ENCODE assay signal across 17 cellular contexts in genomic region chr21:42291003-42291750, GRCh38. TPM values are rescaled to one million over a fixed set of nuclear protein-coding genes. Genes with fewer than 3 reads are reported as not detected.
"Had no signal": no experiment of that assay in that cellular context is flagged by ENCODE, and none has a peak within 500 bp of the region (broad histone marks: within the 10 kb centered on the region; RNA-seq: fewer than 3 reads in every experiment).

No MANE protein-coding gene starts in this region.

- H3K9me3 ChIP-seq: esophagus muscularis mucosa, ovary, sigmoid colon, spleen, uterus had no signal

- H3K4me1 ChIP-seq: esophagus muscularis mucosa, sigmoid colon, uterus had no signal

- H3K36me3 ChIP-seq: ovary, uterus had no signal

- H3K4me1 Mint-ChIP-seq: activated CD4-positive, alpha-beta T cell treated with anti-CD3 and anti-CD28 coated beads, Interleukin-2, amount 10 ng/mL, durations not matched to agents 24 days and 14 days had no signal

- H3K4me3 Mint-ChIP-seq: activated B cell treated with CpG ODN at 0.5 μM for 24 hours; activated CD4-positive, alpha-beta T cell treated with anti-CD3 and anti-CD28 coated beads, Interleukin-2, amount 10 ng/mL, durations not matched to agents 24 days and 14 days; activated T-helper 1 cell treated with anti-CD3 and anti-CD28 coated beads, Interleukin-12 subunit alpha, Interleukin-12 subunit beta, Interleukin-2, Interleukin-4 antibody, amounts not matched to agents 30 ng/mL and 10 ng/mL and 1 ng/mL, durations not matched to agents 14 hours and 24 hours and 36 hours; nephron; T-helper 1 cell treated with Interleukin-12 subunit alpha and Interleukin-12 subunit beta and Interleukin-4 antibody, amounts not matched to agents 30 μg/mL and 1 μg/mL, for 36 hours had no signal

- H3K4me3 ChIP-seq: esophagus muscularis mucosa, ovary, sigmoid colon, spleen, uterus had no signal

- H3K27ac ChIP-seq: esophagus muscularis mucosa, ovary, sigmoid colon, uterus had no signal

- H3K27me3 Mint-ChIP-seq: activated B cell treated with CpG ODN at 0.5 μM for 24 hours; activated CD4-positive, alpha-beta T cell treated with anti-CD3 and anti-CD28 coated beads, Interleukin-2, amount 10 ng/mL, durations not matched to agents 24 days and 14 days had no signal

- H3K27me3 ChIP-seq: esophagus muscularis mucosa, ovary, sigmoid colon, uterus had no signal

- FAIRE-seq: colon, keratinocyte had no signal

- ATAC-seq: left ventricle myocardium superior had no signal

- DNase-seq: activated B cell treated with CpG ODN at 0.5 μM for 24 hours; activated CD4-positive, alpha-beta T cell treated with anti-CD3 and anti-CD28 coated beads, Interleukin-2, amount 10 ng/mL, durations not matched to agents 24 days and 14 days; activated CD8-positive, alpha-beta memory T cell treated with anti-CD3 and anti-CD28 coated beads for 24 hours; activated naive CD4-positive, alpha-beta T cell; left ventricle myocardium superior; mesenchymal stem cell; ovary; sigmoid colon; spleen; uterus had no signal

- H3K9me3 Mint-ChIP-seq: activated B cell treated with CpG ODN at 0.5 μM for 24 hours; activated T-helper 1 cell treated with anti-CD3 and anti-CD28 coated beads, Interleukin-12 subunit alpha, Interleukin-12 subunit beta, Interleukin-2, Interleukin-4 antibody, amounts not matched to agents 30 ng/mL and 10 ng/mL and 1 ng/mL, durations not matched to agents 14 hours and 24 hours and 36 hours; nephron had no signal

- H3K27ac Mint-ChIP-seq: activated CD4-positive, alpha-beta T cell treated with anti-CD3 and anti-CD28 coated beads, Interleukin-2, amount 10 ng/mL, durations not matched to agents 24 days and 14 days; activated T-helper 1 cell treated with anti-CD3 and anti-CD28 coated beads, Interleukin-12 subunit alpha, Interleukin-12 subunit beta, Interleukin-2, Interleukin-4 antibody, amounts not matched to agents 30 ng/mL and 10 ng/mL and 1 ng/mL, durations not matched to agents 14 hours and 24 hours and 36 hours; nephron; T-helper 1 cell treated with Interleukin-12 subunit alpha and Interleukin-12 subunit beta and Interleukin-4 antibody, amounts not matched to agents 30 μg/mL and 1 μg/mL, for 36 hours had no signal

RNA-seq across cellular contexts. Expression of gene TFF3, which starts 24.0 kb away (rescaled TPM):
- total RNA-seq: activated B cell treated with CpG ODN at 0.5 μM for 24 hours; activated CD4-positive, alpha-beta T cell treated with anti-CD3 and anti-CD28 coated beads, Interleukin-2, amount 10 ng/mL, durations not matched to agents 24 days and 14 days; activated T-helper 1 cell treated with anti-CD3 and anti-CD28 coated beads, Interleukin-12 subunit alpha, Interleukin-12 subunit beta, Interleukin-2, Interleukin-4 antibody, amounts not matched to agents 30 ng/mL and 10 ng/mL and 1 ng/mL, durations not matched to agents 14 hours and 24 hours and 36 hours had no signal
- polyA plus RNA-seq: keratinocyte had no signal

RNA-seq across cellular contexts. Expression of gene TFF2, which starts 59.6 kb away (rescaled TPM):
- total RNA-seq: activated B cell treated with CpG ODN at 0.5 μM for 24 hours; activated CD4-positive, alpha-beta T cell treated with anti-CD3 and anti-CD28 coated beads, Interleukin-2, amount 10 ng/mL, durations not matched to agents 24 days and 14 days; activated T-helper 1 cell treated with anti-CD3 and anti-CD28 coated beads, Interleukin-12 subunit alpha, Interleukin-12 subunit beta, Interleukin-2, Interleukin-4 antibody, amounts not matched to agents 30 ng/mL and 10 ng/mL and 1 ng/mL, durations not matched to agents 14 hours and 24 hours and 36 hours; cardiac septum; esophagus muscularis mucosa; left ventricle myocardium superior; sigmoid colon; spleen; uterus had no signal
- polyA plus RNA-seq: keratinocyte, ovary had no signal
